1 cellular context compared by ENCODE assay signal in the genomic region with DNA sequence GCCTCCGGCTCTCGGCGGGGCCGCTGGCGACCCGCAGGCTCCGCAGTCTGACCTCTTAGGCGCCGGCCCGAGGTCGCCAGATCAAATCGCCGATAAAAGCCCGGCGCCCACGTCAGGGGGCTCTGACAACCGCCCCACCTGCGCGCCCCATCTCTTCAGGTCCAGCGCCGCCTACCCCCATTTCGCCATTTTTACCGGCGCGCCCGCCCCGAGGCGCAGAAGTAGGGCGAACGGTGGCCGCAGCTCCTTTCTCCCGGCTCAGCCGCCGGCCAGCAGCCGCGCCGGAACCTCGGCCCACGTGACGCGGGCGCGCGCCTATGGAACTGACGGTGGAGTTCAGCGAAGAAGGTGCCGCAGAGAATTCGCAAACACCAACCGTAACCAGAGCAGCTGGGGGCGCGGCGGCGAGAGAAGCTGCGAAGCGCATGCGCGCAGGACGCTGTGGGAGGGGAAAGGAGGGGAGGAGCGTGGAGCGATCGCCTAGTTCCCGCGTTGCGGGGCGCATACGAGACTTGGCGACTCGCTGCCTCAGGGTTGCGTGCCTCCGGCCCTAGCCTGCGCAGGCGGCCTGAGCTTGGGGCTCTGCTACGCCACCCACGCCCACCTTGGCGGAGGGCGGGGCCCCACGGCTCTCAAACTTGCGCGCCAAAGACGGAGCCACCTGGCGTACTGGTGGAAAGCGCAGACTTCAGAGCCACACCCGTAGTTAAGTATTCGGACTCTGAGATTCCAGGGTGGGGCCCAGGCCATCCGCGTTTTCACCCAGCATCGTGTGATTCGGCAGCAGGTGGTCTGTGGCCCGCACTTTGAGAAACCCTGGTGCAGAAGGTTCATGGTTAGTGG.
TF ChIP-seq lines count a peak whose summit lies in the region.

TRIM37 (minus strand) TSS at position 418 of the 843 bp plus-strand sequence. CDS start 419 bp downstream, outside the sequence.

TF ChIP-seq in HepG2, 621 proteins besides CTCF, POLR2A, EP300 and RAD21 (continued from another document and continues in another):
- peak; percentile 100 for TF ChIP-seq NAIF1 (CRISPR knock-in tag; IDR thresholded peaks at IDR 0.05; ENCODE audit: borderline replicate concordance)
- TF ChIP-seq PTBP1 (IDR thresholded peaks at IDR 0.05; ENCODE audit: low read depth, low read length, poor library complexity, severe bottlenecking): no peak
- TF ChIP-seq, protein P1, sequence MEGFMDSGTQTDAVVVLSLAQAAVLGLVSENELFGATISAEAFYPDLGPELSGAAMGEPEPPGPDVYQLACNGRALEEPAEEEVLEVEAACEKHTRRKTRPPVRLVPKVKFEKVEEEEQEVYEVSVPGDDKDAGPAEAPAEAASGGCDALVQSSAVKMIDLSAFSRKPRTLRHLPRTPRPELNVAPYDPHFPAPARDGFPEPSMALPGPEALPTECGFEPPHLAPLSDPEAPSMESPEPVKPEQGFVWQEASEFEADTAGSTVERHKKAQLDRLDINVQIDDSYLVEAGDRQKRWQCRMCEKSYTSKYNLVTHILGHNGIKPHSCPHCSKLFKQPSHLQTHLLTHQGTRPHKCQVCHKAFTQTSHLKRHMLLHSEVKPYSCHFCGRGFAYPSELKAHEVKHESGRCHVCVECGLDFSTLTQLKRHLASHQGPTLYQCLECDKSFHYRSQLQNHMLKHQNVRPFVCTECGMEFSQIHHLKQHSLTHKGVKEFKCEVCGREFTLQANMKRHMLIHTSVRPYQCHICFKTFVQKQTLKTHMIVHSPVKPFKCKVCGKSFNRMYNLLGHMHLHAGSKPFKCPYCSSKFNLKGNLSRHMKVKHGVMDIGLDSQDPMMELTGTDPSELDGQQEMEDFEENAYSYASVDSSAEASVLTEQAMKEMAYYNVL (CRISPR knock-in tag; IDR thresholded peaks at IDR 0.05; ENCODE audit: borderline replicate concordance): peak; percentile 72; the same call in 1 of the 2 replicates
- peak; percentile 93; the same call in 1 of the 2 replicates for TF ChIP-seq ZFP91 (CRISPR knock-in tag; IDR thresholded peaks at IDR 0.05; ENCODE audit: borderline replicate concordance)
- TF ChIP-seq ZSCAN31 (CRISPR knock-in tag; IDR thresholded peaks at IDR 0.05; ENCODE audit: low read depth): peak; percentile 90
- TF ChIP-seq ZNF687 (CRISPR knock-in tag; IDR thresholded peaks at IDR 0.05): peak; percentile 98
- peak; percentile 88 for TF ChIP-seq ZGPAT (CRISPR knock-in tag; IDR thresholded peaks at IDR 0.05)
- TF ChIP-seq ZNF598 (CRISPR knock-in tag; IDR thresholded peaks at IDR 0.05; ENCODE audit: borderline replicate concordance): peak; percentile 98; the same call in 1 of the 2 replicates
- TF ChIP-seq PAX8 (CRISPR knock-in tag; IDR thresholded peaks at IDR 0.05; ENCODE audit: borderline replicate concordance): peak; percentile 41; the same call in 1 of the 2 replicates
- TF ChIP-seq ZNF414 (CRISPR knock-in tag; IDR thresholded peaks at IDR 0.05): peak; percentile 53; the same call in 1 of the 2 replicates
- peak; percentile 11 for TF ChIP-seq POGK (CRISPR knock-in tag; conservative IDR thresholded peaks at IDR 0.05)
- peak; percentile 72; the same call in 1 of the 2 replicates for TF ChIP-seq MIER3 (CRISPR knock-in tag; IDR thresholded peaks at IDR 0.05; ENCODE audit: borderline replicate concordance)
- TF ChIP-seq, protein P2, sequence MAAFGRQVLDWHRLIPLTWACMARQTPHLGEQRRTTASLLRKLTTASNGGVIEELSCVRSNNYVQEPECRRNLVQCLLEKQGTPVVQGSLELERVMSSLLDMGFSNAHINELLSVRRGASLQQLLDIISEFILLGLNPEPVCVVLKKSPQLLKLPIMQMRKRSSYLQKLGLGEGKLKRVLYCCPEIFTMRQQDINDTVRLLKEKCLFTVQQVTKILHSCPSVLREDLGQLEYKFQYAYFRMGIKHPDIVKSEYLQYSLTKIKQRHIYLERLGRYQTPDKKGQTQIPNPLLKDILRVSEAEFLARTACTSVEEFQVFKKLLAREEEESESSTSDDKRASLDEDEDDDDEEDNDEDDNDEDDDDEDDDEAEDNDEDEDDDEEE (CRISPR knock-in tag; IDR thresholded peaks at IDR 0.05): peak; percentile 97
- TF ChIP-seq IRF2 (CRISPR knock-in tag; IDR thresholded peaks at IDR 0.05): peak; percentile 93
- TF ChIP-seq, protein P3, sequence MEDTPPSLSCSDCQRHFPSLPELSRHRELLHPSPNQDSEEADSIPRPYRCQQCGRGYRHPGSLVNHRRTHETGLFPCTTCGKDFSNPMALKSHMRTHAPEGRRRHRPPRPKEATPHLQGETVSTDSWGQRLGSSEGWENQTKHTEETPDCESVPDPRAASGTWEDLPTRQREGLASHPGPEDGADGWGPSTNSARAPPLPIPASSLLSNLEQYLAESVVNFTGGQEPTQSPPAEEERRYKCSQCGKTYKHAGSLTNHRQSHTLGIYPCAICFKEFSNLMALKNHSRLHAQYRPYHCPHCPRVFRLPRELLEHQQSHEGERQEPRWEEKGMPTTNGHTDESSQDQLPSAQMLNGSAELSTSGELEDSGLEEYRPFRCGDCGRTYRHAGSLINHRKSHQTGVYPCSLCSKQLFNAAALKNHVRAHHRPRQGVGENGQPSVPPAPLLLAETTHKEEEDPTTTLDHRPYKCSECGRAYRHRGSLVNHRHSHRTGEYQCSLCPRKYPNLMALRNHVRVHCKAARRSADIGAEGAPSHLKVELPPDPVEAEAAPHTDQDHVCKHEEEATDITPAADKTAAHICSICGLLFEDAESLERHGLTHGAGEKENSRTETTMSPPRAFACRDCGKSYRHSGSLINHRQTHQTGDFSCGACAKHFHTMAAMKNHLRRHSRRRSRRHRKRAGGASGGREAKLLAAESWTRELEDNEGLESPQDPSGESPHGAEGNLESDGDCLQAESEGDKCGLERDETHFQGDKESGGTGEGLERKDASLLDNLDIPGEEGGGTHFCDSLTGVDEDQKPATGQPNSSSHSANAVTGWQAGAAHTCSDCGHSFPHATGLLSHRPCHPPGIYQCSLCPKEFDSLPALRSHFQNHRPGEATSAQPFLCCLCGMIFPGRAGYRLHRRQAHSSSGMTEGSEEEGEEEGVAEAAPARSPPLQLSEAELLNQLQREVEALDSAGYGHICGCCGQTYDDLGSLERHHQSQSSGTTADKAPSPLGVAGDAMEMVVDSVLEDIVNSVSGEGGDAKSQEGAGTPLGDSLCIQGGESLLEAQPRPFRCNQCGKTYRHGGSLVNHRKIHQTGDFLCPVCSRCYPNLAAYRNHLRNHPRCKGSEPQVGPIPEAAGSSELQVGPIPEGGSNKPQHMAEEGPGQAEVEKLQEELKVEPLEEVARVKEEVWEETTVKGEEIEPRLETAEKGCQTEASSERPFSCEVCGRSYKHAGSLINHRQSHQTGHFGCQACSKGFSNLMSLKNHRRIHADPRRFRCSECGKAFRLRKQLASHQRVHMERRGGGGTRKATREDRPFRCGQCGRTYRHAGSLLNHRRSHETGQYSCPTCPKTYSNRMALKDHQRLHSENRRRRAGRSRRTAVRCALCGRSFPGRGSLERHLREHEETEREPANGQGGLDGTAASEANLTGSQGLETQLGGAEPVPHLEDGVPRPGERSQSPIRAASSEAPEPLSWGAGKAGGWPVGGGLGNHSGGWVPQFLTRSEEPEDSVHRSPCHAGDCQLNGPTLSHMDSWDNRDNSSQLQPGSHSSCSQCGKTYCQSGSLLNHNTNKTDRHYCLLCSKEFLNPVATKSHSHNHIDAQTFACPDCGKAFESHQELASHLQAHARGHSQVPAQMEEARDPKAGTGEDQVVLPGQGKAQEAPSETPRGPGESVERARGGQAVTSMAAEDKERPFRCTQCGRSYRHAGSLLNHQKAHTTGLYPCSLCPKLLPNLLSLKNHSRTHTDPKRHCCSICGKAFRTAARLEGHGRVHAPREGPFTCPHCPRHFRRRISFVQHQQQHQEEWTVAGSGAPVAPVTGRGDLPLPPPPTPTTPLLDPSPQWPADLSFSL (CRISPR knock-in tag; IDR thresholded peaks at IDR 0.05): no peak
- no peak for TF ChIP-seq ZNF30 (CRISPR knock-in tag; IDR thresholded peaks at IDR 0.05)
- no peak; the same call in none of the 2 replicates for TF ChIP-seq SMAD3 (CRISPR knock-in tag; IDR thresholded peaks at IDR 0.05)
- TF ChIP-seq YEATS2 (CRISPR knock-in tag; IDR thresholded peaks at IDR 0.05; ENCODE audit: borderline replicate concordance): peak; percentile 88
- no peak for TF ChIP-seq NBN (conservative IDR thresholded peaks at IDR 0.05)
- TF ChIP-seq, protein P4, sequence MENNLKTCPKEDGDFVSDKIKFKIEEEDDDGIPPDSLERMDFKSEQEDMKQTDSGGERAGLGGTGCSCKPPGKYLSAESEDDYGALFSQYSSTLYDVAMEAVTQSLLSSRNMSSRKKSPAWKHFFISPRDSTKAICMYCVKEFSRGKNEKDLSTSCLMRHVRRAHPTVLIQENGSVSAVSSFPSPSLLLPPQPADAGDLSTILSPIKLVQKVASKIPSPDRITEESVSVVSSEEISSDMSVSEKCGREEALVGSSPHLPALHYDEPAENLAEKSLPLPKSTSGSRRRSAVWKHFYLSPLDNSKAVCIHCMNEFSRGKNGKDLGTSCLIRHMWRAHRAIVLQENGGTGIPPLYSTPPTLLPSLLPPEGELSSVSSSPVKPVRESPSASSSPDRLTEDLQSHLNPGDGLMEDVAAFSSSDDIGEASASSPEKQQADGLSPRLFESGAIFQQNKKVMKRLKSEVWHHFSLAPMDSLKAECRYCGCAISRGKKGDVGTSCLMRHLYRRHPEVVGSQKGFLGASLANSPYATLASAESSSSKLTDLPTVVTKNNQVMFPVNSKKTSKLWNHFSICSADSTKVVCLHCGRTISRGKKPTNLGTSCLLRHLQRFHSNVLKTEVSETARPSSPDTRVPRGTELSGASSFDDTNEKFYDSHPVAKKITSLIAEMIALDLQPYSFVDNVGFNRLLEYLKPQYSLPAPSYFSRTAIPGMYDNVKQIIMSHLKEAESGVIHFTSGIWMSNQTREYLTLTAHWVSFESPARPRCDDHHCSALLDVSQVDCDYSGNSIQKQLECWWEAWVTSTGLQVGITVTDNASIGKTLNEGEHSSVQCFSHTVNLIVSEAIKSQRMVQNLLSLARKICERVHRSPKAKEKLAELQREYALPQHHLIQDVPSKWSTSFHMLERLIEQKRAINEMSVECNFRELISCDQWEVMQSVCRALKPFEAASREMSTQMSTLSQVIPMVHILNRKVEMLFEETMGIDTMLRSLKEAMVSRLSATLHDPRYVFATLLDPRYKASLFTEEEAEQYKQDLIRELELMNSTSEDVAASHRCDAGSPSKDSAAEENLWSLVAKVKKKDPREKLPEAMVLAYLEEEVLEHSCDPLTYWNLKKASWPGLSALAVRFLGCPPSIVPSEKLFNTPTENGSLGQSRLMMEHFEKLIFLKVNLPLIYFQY (CRISPR knock-in tag; IDR thresholded peaks at IDR 0.05; ENCODE audit: borderline replicate concordance): no peak
- peak; percentile 71 for TF ChIP-seq PITX1 (CRISPR knock-in tag; IDR thresholded peaks at IDR 0.05)
